8 cellular contexts compared by ENCODE assay signal in the genomic region with DNA sequence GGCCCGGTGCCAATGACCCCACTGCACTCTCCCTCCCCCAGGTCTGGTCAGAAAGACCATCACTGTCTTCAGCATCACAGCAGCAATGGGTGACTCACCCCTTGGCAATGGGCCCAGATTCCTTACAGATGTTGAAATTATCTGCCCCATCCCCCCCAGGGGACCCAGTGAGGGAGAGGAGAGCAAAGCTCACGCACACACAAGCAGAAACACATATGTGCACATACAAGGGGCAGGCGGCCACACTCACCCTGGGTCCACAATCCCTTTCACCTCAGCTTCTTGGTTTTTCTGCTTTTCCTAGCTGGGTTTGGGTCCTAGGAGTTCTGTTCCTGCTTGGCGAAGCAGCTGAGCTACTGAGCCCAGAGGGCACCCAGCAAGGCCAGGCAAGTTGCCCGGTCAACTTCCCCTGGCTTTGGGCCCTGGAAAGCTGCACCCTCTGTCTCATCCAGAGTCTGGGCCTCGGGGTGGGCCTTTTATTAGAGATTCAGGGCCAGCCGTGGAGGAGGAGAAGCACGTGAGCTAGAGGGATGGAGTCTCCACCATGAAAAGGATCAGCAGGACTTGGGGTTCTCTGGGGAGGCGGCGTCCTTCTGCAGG. TPM values are rescaled to one million over a fixed set of nuclear protein-coding genes. Genes with fewer than 3 reads are reported as not detected.
DNase-seq lines count a peak whose midpoint lies in the region; ATAC-seq lines count a peak whose summit lies in the region.

No MANE protein-coding gene starts in this region.

- intact Hi-C loops in posterior cingulate gyrus (cut with DNase I), result no loop called here

- no peak for ATAC-seq in GM21526 (IDR thresholded peaks at IDR 0.05; ENCODE audit: low FRiP score, unreplicated experiment)
- ATAC-seq in HG03196 (IDR thresholded peaks at IDR 0.05; ENCODE audit: unreplicated experiment), result no peak
- ATAC-seq in GM19455 (IDR thresholded peaks at IDR 0.05; ENCODE audit: unreplicated experiment), result no peak

- peak; percentile 96 for DNase-seq in Daoy (ENCODE audit: low read depth)
- DNase-seq in LoVo (ENCODE audit: low spot score), result peak; percentile 45
- peak; percentile 46 to 55 for DNase-seq in activated T-cell treated with anti-CD3 and anti-CD28 coated beads, Interleukin-2, amount 50 U/mL, for 48 hours
- DNase-seq in glomerular visceral epithelial cell (ENCODE audit: extremely low spot score), result peak; percentile 98
- peak; percentile 78 to 97 (median 89) for DNase-seq in posterior cingulate gyrus

RNA-seq across cellular contexts. Expression of a gene that starts 2.6 kb away (rescaled TPM):
- total RNA-seq in Daoy (2014; rRNA removed; shearing (Covaris generic)), result 28.7 and 38.2 TPM in 2 replicates

RNA-seq across cellular contexts. Expression of a gene that starts 56.6 kb away (rescaled TPM):
- 109 and 126 TPM in 2 replicates for total RNA-seq in Daoy (2014; rRNA removed; shearing (Covaris generic))

Comparison
In these comparisons a context has a peak if more than half of its experiments do, and no peak if none do; other contexts are left out.
1. DNase-seq: peak in every context shown above with its lines; median percentile 98 in glomerular visceral epithelial cell; 96 in Daoy; 89 in posterior cingulate gyrus; 50 in activated T-cell treated with anti-CD3 and anti-CD28 coated beads, Interleukin-2, amount 50 U/mL, for 48 hours; 45 in LoVo.